14 cellular contexts compared by ENCODE assay signal in genomic region chr20:60006261-60006660, GRCh38. TPM values are rescaled to one million over a fixed set of nuclear protein-coding genes. Genes with fewer than 3 reads are reported as not detected.
A peak's percentile ranks its signal among the peaks of the same experiment; 100 is the strongest.
DNase-seq lines count a peak whose midpoint lies in the region; ATAC-seq and TF ChIP-seq lines count a peak whose summit lies in the region.
"Had no signal": no experiment of that assay in that cellular context is flagged by ENCODE, and none has a peak within 500 bp of the region (broad histone marks: within the 10 kb centered on the region; RNA-seq: fewer than 3 reads in every experiment).

No MANE protein-coding gene starts in this region.

- TF ChIP-seq CTCF in osteocyte (IDR thresholded peaks at IDR 0.05): no peak

- intact Hi-C loops in dendritic cell treated with granulocyte-macrophage colony-stimulating factor and Interleukin-4, amounts not matched to agents 40 ng/mL and 50 ng/mL, for 4 days (cut with micrococcal nuclease): no loop called here

- H3K27me3 Mint-ChIP-seq in stimulated activated naive CD8-positive, alpha-beta T cell treated with anti-CD3 and anti-CD28 coated beads, Interleukin-15, amount 100 ng/mL, for 72 hours: no peaks in the 10 kb centered on the region
- H3K27me3 Mint-ChIP-seq in dendritic cell treated with granulocyte-macrophage colony-stimulating factor and Interleukin-4, amounts not matched to agents 40 ng/mL and 50 ng/mL, for 4 days: no peaks in the 10 kb centered on the region
- H3K27me3 Mint-ChIP-seq in osteocyte (ENCODE audit: unreplicated experiment): peaks cover 2% of the 10 kb centered on the region
- H3K27me3 Mint-ChIP-seq: CD4-positive, alpha-beta memory T cell had no signal

- no peaks in the 10 kb centered on the region for H3K9me3 Mint-ChIP-seq in stimulated activated naive CD8-positive, alpha-beta T cell treated with anti-CD3 and anti-CD28 coated beads, Interleukin-15, amount 100 ng/mL, for 72 hours
- no peaks in the 10 kb centered on the region for H3K9me3 Mint-ChIP-seq in dendritic cell treated with granulocyte-macrophage colony-stimulating factor and Interleukin-4, amounts not matched to agents 40 ng/mL and 50 ng/mL, for 4 days
- H3K9me3 Mint-ChIP-seq in osteocyte (ENCODE audit: unreplicated experiment): no peaks in the 10 kb centered on the region

- no peak for ATAC-seq in stimulated activated naive CD8-positive, alpha-beta T cell treated with anti-CD3 and anti-CD28 coated beads, Interleukin-15, amount 100 ng/mL, for 72 hours
- ATAC-seq in stimulated activated naive CD8-positive, alpha-beta T cell treated with anti-CD3 and anti-CD28 coated beads, Interleukin-15, Interleukin-2, amounts not matched to agents 100 U/mL and 50 U/mL, for 24 hours: no peak

- no peak for DNase-seq in stimulated activated naive CD8-positive, alpha-beta T cell treated with anti-CD3 and anti-CD28 coated beads, Interleukin-15, amount 100 ng/mL, for 72 hours
- DNase-seq in stimulated activated naive CD8-positive, alpha-beta T cell treated with anti-CD3 and anti-CD28 coated beads, Interleukin-15, Interleukin-2, amounts not matched to agents 100 U/mL and 50 U/mL, for 24 hours: no peak
- peak; percentile 60 for DNase-seq in osteocyte (ENCODE audit: extremely low spot score, unreplicated experiment)
- no peak for DNase-seq in HEK293T (ENCODE audit: extremely low spot score)
- DNase-seq in NCI-H187 (lab: John Stamatoyannopoulos, UW): no peak
- DNase-seq: C1 segment of cervical spinal cord; Calu3; CD4-positive, alpha-beta memory T cell; COR-L47; DMS153; DND-41; GOT3 had no signal

- H3K36me3 Mint-ChIP-seq in dendritic cell treated with granulocyte-macrophage colony-stimulating factor and Interleukin-4, amounts not matched to agents 40 ng/mL and 50 ng/mL, for 4 days (ENCODE audit: low read depth): no peaks in the 10 kb centered on the region
- no peaks in the 10 kb centered on the region for H3K36me3 Mint-ChIP-seq in osteocyte (ENCODE audit: unreplicated experiment)

- H3K4me1 Mint-ChIP-seq in stimulated activated naive CD8-positive, alpha-beta T cell treated with anti-CD3 and anti-CD28 coated beads, Interleukin-15, amount 100 ng/mL, for 72 hours: peaks cover 18% of the 10 kb centered on the region
- H3K4me1 Mint-ChIP-seq in dendritic cell treated with granulocyte-macrophage colony-stimulating factor and Interleukin-4, amounts not matched to agents 40 ng/mL and 50 ng/mL, for 4 days (ENCODE audit: low read depth): peaks cover 39% of the 10 kb centered on the region
- H3K4me1 Mint-ChIP-seq in osteocyte (ENCODE audit: unreplicated experiment): no peaks in the 10 kb centered on the region

- peak overlapping the region; percentile 34 to 42 for H3K27ac Mint-ChIP-seq in stimulated activated naive CD8-positive, alpha-beta T cell treated with anti-CD3 and anti-CD28 coated beads, Interleukin-15, amount 100 ng/mL, for 72 hours
- peak overlapping the region; percentile 24 for H3K27ac Mint-ChIP-seq in dendritic cell treated with granulocyte-macrophage colony-stimulating factor and Interleukin-4, amounts not matched to agents 40 ng/mL and 50 ng/mL, for 4 days
- H3K27ac Mint-ChIP-seq in osteocyte (ENCODE audit: unreplicated experiment): no peak overlapping the region
- H3K27ac Mint-ChIP-seq: CD4-positive, alpha-beta memory T cell had no signal

- CTCF ChIA-PET in HEK293T (lab: Yijun Ruan, JAX): no interaction called here

- H3K4me3 Mint-ChIP-seq in stimulated activated naive CD8-positive, alpha-beta T cell treated with anti-CD3 and anti-CD28 coated beads, Interleukin-15, amount 100 ng/mL, for 72 hours: no peak overlapping the region
- no peak overlapping the region for H3K4me3 Mint-ChIP-seq in dendritic cell treated with granulocyte-macrophage colony-stimulating factor and Interleukin-4, amounts not matched to agents 40 ng/mL and 50 ng/mL, for 4 days
- H3K4me3 Mint-ChIP-seq in osteocyte (ENCODE audit: unreplicated experiment): no peak overlapping the region
- H3K4me3 Mint-ChIP-seq: CD4-positive, alpha-beta memory T cell had no signal

- POLR2A ChIA-PET in HEK293T (lab: Yijun Ruan, JAX): no interaction called here

TF ChIP-seq in HEK293T, 16 proteins besides CTCF, POLR2A, EP300 and RAD21:
- TF ChIP-seq HDGF (IDR thresholded peaks at IDR 0.05; ENCODE audit: borderline replicate concordance): no peak
- TF ChIP-seq BHLHE40 (IDR thresholded peaks at IDR 0.05; ENCODE audit: borderline replicate concordance): no peak
- no peak for TF ChIP-seq ARNT (IDR thresholded peaks at IDR 0.05)
- TF ChIP-seq LEF1 (IDR thresholded peaks at IDR 0.05; ENCODE audit: borderline replicate concordance): no peak
- no peak for TF ChIP-seq TARDBP (IDR thresholded peaks at IDR 0.05)
- no peak for TF ChIP-seq L3MBTL2 (conservative IDR thresholded peaks at IDR 0.05)
- TF ChIP-seq SUZ12 (IDR thresholded peaks at IDR 0.05): no peak
- no peak for TF ChIP-seq FOXA1 (IDR thresholded peaks at IDR 0.05)
- TF ChIP-seq PKNOX1 (IDR thresholded peaks at IDR 0.05): no peak
- no peak for TF ChIP-seq ZNF384 (IDR thresholded peaks at IDR 0.05)
- no peak for TF ChIP-seq ELF4 (IDR thresholded peaks at IDR 0.05)

RNA-seq across cellular contexts. Expression of gene CDH26, which starts 48.0 kb away (rescaled TPM):
- total RNA-seq in osteocyte: 0.16 and 0.46 TPM in 2 replicates
- total RNA-seq: A172 had no signal
